In genomic region chr10:96999987-97000386, GRCh38 we compare ENCODE assay signal across 27 cellular contexts.
"Had no signal": no experiment of that assay in that cellular context is flagged by ENCODE, and none has a peak within 500 bp of the region (broad histone marks: within the 10 kb centered on the region; RNA-seq: fewer than 3 reads in every experiment).

No MANE protein-coding gene starts in this region.

- H3K4me3 Mint-ChIP-seq: activated CD8-positive, alpha-beta T cell treated with anti-CD3 and anti-CD28 coated beads, Interleukin-2, amount 10 ng/mL, durations not matched to agents 7 days and 5 days; activated naive CD8-positive, alpha-beta T cell; activated T-cell treated with anti-CD3 and anti-CD28 coated beads, Interleukin-2, amount 50 U/mL, for 4 hours; brain; central memory CD8-positive, alpha-beta T cell; T-helper 2 cell treated with Interferon-gamma antibody and Interleukin-4, amounts not matched to agents 5 μg/mL and 100 μg/mL, for 36 hours; WTC11 had no signal

- H3K4me1 ChIP-seq: SJCRH30 had no signal

- FAIRE-seq: astrocyte had no signal

- H3K9ac ChIP-seq: SK-N-SH had no signal

- ATAC-seq: activated CD8-positive, alpha-beta T cell treated with anti-CD3 and anti-CD28 coated beads, Interleukin-2, amount 10 ng/mL, durations not matched to agents 7 days and 5 days; activated T-cell treated with anti-CD3 and anti-CD28 coated beads, Interleukin-2, amount 50 U/mL, for 4 hours; Right ventricle myocardium inferior had no signal

- H3K9me3 ChIP-seq: MG63, SJCRH30, SK-N-SH had no signal

- H3K27me3 Mint-ChIP-seq: activated naive CD8-positive, alpha-beta T cell; brain; central memory CD8-positive, alpha-beta T cell had no signal

- H3K27ac Mint-ChIP-seq: activated CD8-positive, alpha-beta T cell treated with anti-CD3 and anti-CD28 coated beads, Interleukin-2, amount 10 ng/mL, durations not matched to agents 7 days and 5 days; activated naive CD8-positive, alpha-beta T cell; brain; T-helper 2 cell treated with Interferon-gamma antibody and Interleukin-4, amounts not matched to agents 5 μg/mL and 100 μg/mL, for 36 hours; WTC11 had no signal

- H3K27me3 ChIP-seq: MG63, SJCRH30 had no signal

- H3K36me3 Mint-ChIP-seq: activated naive CD8-positive, alpha-beta T cell; WTC11 had no signal

- H3K27ac ChIP-seq: SJCRH30 had no signal

- H3K4me2 ChIP-seq: SK-N-SH had no signal

- H3K9me3 Mint-ChIP-seq: activated T-cell treated with anti-CD3 and anti-CD28 coated beads, Interleukin-2, amount 50 U/mL, for 4 hours; brain; central memory CD8-positive, alpha-beta T cell; T-helper 2 cell treated with Interferon-gamma antibody and Interleukin-4, amounts not matched to agents 5 μg/mL and 100 μg/mL, for 36 hours; WTC11 had no signal

- H3K4me3 ChIP-seq: MG63, SJCRH30 had no signal

- H3K4me1 Mint-ChIP-seq: central memory CD8-positive, alpha-beta T cell; WTC11 had no signal

- DNase-seq: activated CD4-positive, alpha-beta T cell treated with anti-CD3 and anti-CD28 coated beads for 48 hours; activated CD4-positive, alpha-beta T cell treated with anti-CD3 and anti-CD28 coated beads, Interleukin-2, amount 50 U/mL, for 4 hours; activated CD4-positive, CD25-positive, alpha-beta regulatory T cell treated with anti-CD3 and anti-CD28 coated beads, Interleukin-2, amount 50 U/mL, for 72 hours; activated CD8-positive, alpha-beta T cell treated with anti-CD3 and anti-CD28 coated beads, Interleukin-2, amount 10 ng/mL, durations not matched to agents 7 days and 5 days; activated effector memory CD4-positive, alpha-beta T cell treated with anti-CD3 and anti-CD28 coated beads, Interleukin-2, amount 50 U/mL, for 16 hours; activated naive CD4-positive, alpha-beta T cell treated with Interleukin-2 at 50 U/mL for 16 hours; activated T-cell treated with anti-CD3 and anti-CD28 coated beads, Interleukin-2, amount 50 U/mL, for 4 hours; amygdala; MV-4-11; NCI-H1092 treated with DMSO at 0.1 percent for 48 hours; NCI-H1417 treated with DMSO at 0.1 percent for 48 hours; NCI-H1694; NCI-H2107; NCI-H2171 treated with DMSO at 0.1 percent for 48 hours; NCI-H345; NCI-H510A; SJCRH30; T-helper 1 cell had no signal

- H3K36me3 ChIP-seq: MG63, SJCRH30 had no signal
